12 cellular contexts compared by ENCODE assay signal in the genomic region with DNA sequence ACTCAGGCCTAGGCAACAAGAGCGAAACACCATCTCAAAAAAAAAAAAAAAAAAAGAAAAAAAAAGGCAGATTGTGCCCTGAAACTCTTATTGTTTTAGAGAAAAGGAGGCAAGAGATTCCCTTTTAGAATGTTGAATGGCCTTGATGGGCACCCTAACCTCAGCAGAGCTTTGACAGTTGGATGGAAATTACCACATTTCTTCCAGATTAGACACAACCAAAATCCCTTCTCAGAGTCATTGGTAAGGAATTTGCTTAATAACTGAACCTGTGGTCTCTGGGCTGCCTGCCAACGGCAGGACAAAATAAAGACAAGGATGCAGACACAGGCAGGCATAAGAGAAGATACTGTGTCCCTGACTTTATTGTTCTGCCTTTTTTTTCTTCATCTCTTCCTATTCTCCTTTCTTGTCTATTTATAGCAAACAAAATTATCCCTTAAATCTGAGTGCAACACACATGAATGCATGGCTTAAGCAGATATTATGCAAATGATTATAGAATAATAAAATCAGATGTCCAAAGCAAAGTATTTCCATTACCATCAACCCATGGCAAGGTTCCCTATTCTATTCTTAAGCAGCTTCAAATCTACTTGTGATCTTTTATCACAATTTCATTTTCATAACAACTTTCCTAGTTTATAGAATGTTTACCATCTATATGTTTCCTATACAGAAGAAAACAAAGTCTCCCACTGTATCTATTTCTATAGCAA. TPM values are rescaled to one million over a fixed set of nuclear protein-coding genes. Genes with fewer than 3 reads are reported as not detected.
A peak's percentile ranks its signal among the peaks of the same experiment; 100 is the strongest.
DNase-seq lines count a peak whose midpoint lies in the region; ATAC-seq, FAIRE-seq and TF ChIP-seq lines count a peak whose summit lies in the region.
"Had no signal": no experiment of that assay in that cellular context is flagged by ENCODE, and none has a peak within 500 bp of the region (broad histone marks: within the 10 kb centered on the region; RNA-seq: fewer than 3 reads in every experiment).

No MANE protein-coding gene starts in this region.

- H2AK5ac ChIP-seq in trophoblast cell (ENCODE audit: low read length) = no peak overlapping the region

- WGBS in trophoblast cell (ENCODE audit: extremely low coverage, insufficient coverage, insufficient read length) = no CpG with 5 or more reads among the region's 2 CpGs

- intact Hi-C loops in dorsolateral prefrontal cortex (cut with DNase I) = loop anchor here in 1 of 2 donors (5.0 kb wide), 1 partner anchor 36 kb away; a partner anchor contains a TSS

- H3K36me3 ChIP-seq in bronchial epithelial cell (ENCODE audit: control insufficient read depth, insufficient read depth, low read length) (no peaks in the 10 kb centered on the region), trophoblast cell (ENCODE audit: control insufficient read depth in 1 of 2, insufficient read depth in 2 of 2, low read length in 2 of 2) (no peaks in the 10 kb centered on the region)

- H3K18ac ChIP-seq in trophoblast cell (ENCODE audit: low read length) = no peak overlapping the region

- H3K4me2 ChIP-seq in trophoblast cell (ENCODE audit: low read length) = no peak overlapping the region

- no peaks in the 10 kb centered on the region for H3K79me1 ChIP-seq in trophoblast cell (ENCODE audit: low read length)

- ATAC-seq in HG02763 (IDR thresholded peaks at IDR 0.05; ENCODE audit: unreplicated experiment) (no peak), GM19452 (IDR thresholded peaks at IDR 0.05; ENCODE audit: unreplicated experiment) (no peak)

- no peak overlapping the region for H3K4ac ChIP-seq in trophoblast cell (ENCODE audit: low read depth, low read length)

- H4K8ac ChIP-seq in trophoblast cell (ENCODE audit: low read depth, low read length) = no peak overlapping the region

- H3K27ac ChIP-seq in trophoblast cell (ENCODE audit: low read depth, low read length) (no peak overlapping the region), dorsolateral prefrontal cortex (no peak overlapping the region)
- H3K27ac ChIP-seq: testis had no signal

- no peak overlapping the region for H3K14ac ChIP-seq in trophoblast cell (ENCODE audit: low read length)

- no peak overlapping the region for H2AFZ ChIP-seq in trophoblast cell (ENCODE audit: insufficient read depth, low read length, poor library complexity)

- H3K4me3 ChIP-seq in bronchial epithelial cell (ENCODE audit: low read depth, low read length) = no peak overlapping the region
- no peak overlapping the region for H3K4me3 ChIP-seq in trophoblast cell (ENCODE audit: low read depth, low read length)
- no peak overlapping the region for H3K4me3 ChIP-seq in dorsolateral prefrontal cortex
- H3K4me3 ChIP-seq: testis had no signal

- no peaks in the 10 kb centered on the region for H3K9me3 ChIP-seq in trophoblast cell (ENCODE audit: insufficient read depth, low read depth, low read length)
- H3K9me3 ChIP-seq: testis had no signal

- peaks cover 4 to 7% of the 10 kb centered on the region in 2 experiments for H3K4me1 ChIP-seq in trophoblast cell (ENCODE audit: control insufficient read depth in 1 of 2, insufficient read depth in 2 of 2, low read length in 2 of 2)
- H3K4me1 ChIP-seq: testis had no signal

- no peak overlapping the region for H4K91ac ChIP-seq in trophoblast cell (ENCODE audit: low read depth, low read length)

- no peaks in the 10 kb centered on the region for H3K27me3 ChIP-seq in bronchial epithelial cell (ENCODE audit: control insufficient read depth, insufficient read depth, low read length)
- no peaks in the 10 kb centered on the region for H3K27me3 ChIP-seq in trophoblast cell (ENCODE audit: insufficient read depth, low read length)
- peaks cover 0 to 5% (median 0%) of the 10 kb centered on the region in 45 donors for H3K27me3 ChIP-seq in dorsolateral prefrontal cortex
- H3K27me3 ChIP-seq: testis had no signal

- H4K12ac ChIP-seq in trophoblast cell (ENCODE audit: low read depth, low read length) = no peak overlapping the region

- TF ChIP-seq CTCF in bronchial epithelial cell (IDR thresholded peaks at IDR 0.05; ENCODE audit: insufficient read depth, low read length, severe bottlenecking) (no peak), dorsolateral prefrontal cortex (IDR thresholded peaks at IDR 0.05 in 54 of 56, conservative IDR thresholded peaks at IDR 0.05 in 2 of 56; ENCODE audit: low read depth in 1 of 56, partially characterized antibody in 56 of 56) (no peak)

- H3K23ac ChIP-seq in trophoblast cell (ENCODE audit: low read length) = no peak overlapping the region

- H2BK5ac ChIP-seq in trophoblast cell (ENCODE audit: low read depth, low read length, poor library complexity) = no peak overlapping the region

- no peak overlapping the region for H2BK12ac ChIP-seq in trophoblast cell (ENCODE audit: low read length)

- no peak overlapping the region for H2BK120ac ChIP-seq in trophoblast cell (ENCODE audit: insufficient read depth, low read length, poor library complexity)

- no peak for FAIRE-seq in bronchial epithelial cell (lab: Jason Lieb, UNC)
- FAIRE-seq: kidney had no signal

- no peaks in the 10 kb centered on the region for H3K79me2 ChIP-seq in trophoblast cell (ENCODE audit: control insufficient read depth, insufficient read depth, low read length, poor library complexity)

- DNase-seq in GM04504 (ENCODE audit: low read depth) (peak; percentile 71), NCI-H226 (peak; percentile 89), bronchial epithelial cell (ENCODE audit: low read depth) (peak; percentile 85), trophoblast cell (peak; percentile 27 to 80), SK-N-DZ (ENCODE audit: low spot score) (no peak), dorsolateral prefrontal cortex (no peak)
- DNase-seq: activated CD4-positive, alpha-beta T cell treated with anti-CD3 and anti-CD28 coated beads for 1 hour; kidney; NCI-H1694; testis had no signal

- H3K9ac ChIP-seq in trophoblast cell (ENCODE audit: low read length) = no peak overlapping the region

RNA-seq across cellular contexts. Expression of a gene that starts 37.3 kb away (rescaled TPM):
- total RNA-seq in bronchial epithelial cell (69.4 and 71.6 TPM in 2 replicates), dorsolateral prefrontal cortex (100 to 1,000 TPM; 171 to 414 (median 292) TPM)
- polyA plus RNA-seq in trophoblast cell (2013) = 47.9 and 49.7 TPM in 2 replicates
- 28.7 and 32.3 TPM in 2 replicates for polyA plus RNA-seq in SK-N-DZ (2014; cell fraction: cytosol; rRNA removed)
- 56.3 and 115 TPM in 2 replicates for polyA plus RNA-seq in SK-N-DZ (2014; cell fraction: nucleus; rRNA removed)

Comparison
In these comparisons a context has a peak if more than half of its experiments do, and no peak if none do; other contexts are left out.
1. DNase-seq: peak in GM04504 (single experiment), NCI-H226 (single experiment), bronchial epithelial cell (single experiment) and trophoblast cell (2 of 2); none in SK-N-DZ (single experiment) and dorsolateral prefrontal cortex (0 of 10).